ENCODE assay signal across 12 cellular contexts in genomic region chr10:101139421-101139911, GRCh38. TPM values are rescaled to one million over a fixed set of nuclear protein-coding genes. Genes with fewer than 3 reads are reported as not detected.
DNase-seq lines count a peak whose midpoint lies in the region; ATAC-seq, FAIRE-seq and TF ChIP-seq lines count a peak whose summit lies in the region.
"Had no signal": no experiment of that assay in that cellular context is flagged by ENCODE, and none has a peak within 500 bp of the region (broad histone marks: within the 10 kb centered on the region; RNA-seq: fewer than 3 reads in every experiment).

No MANE protein-coding gene starts in this region.

- CTCF ChIA-PET in CD8-positive, alpha-beta memory T cell (lab: Charles Lee) = interaction anchor here (0.7 to 9.3 kb wide), 2 partner anchors 43 to 82 kb away, joined by 3 to 287 read pairs; no protein-coding TSS in a partner anchor

- POLR2A ChIA-PET in CD8-positive, alpha-beta memory T cell (lab: Charles Lee) = no interaction called here

- H3K27me3 ChIP-seq in CD8-positive, alpha-beta memory T cell (ENCODE audit: insufficient read depth, low read length, poor library complexity, severe bottlenecking) = peaks cover 68% of the 10 kb centered on the region

- H3K4me1 ChIP-seq in CD8-positive, alpha-beta memory T cell (ENCODE audit: insufficient read depth, low read length) = peaks cover 13% of the 10 kb centered on the region

- no peak for FAIRE-seq in HTR-8/SVneo (lab: Jason Lieb, UNC)

- H3K4me1 Mint-ChIP-seq in CD8-positive, alpha-beta memory T cell = peaks cover 31 to 56% (median 37%) of the 10 kb centered on the region in 3 donors
- peaks cover 6% of the 10 kb centered on the region for H3K4me1 Mint-ChIP-seq in nephron

- no peak for DNase-seq in CD8-positive, alpha-beta memory T cell
- DNase-seq in HTR-8/SVneo (ENCODE audit: insufficient read length, low spot score) (peak; percentile 41), choroid plexus epithelial cell (ENCODE audit: low read depth) (no peak), NCI-H2081 (lab: John Stamatoyannopoulos, UW) (no peak)
- DNase-seq: GF-D8; stimulated activated naive CD8-positive, alpha-beta T cell treated with anti-CD3 and anti-CD28 coated beads, Interleukin-15, amount 100 ng/mL, for 72 hours had no signal

- H3K9me3 Mint-ChIP-seq in CD8-positive, alpha-beta memory T cell = no peaks in the 10 kb centered on the region
- H3K9me3 Mint-ChIP-seq in nephron = peaks cover 3% of the 10 kb centered on the region
- H3K9me3 Mint-ChIP-seq: stimulated activated naive CD8-positive, alpha-beta T cell treated with anti-CD3 and anti-CD28 coated beads, Interleukin-15, amount 100 ng/mL, for 72 hours had no signal

- no peak for ATAC-seq in GM21825 (IDR thresholded peaks at IDR 0.05; ENCODE audit: unreplicated experiment)
- no peak for ATAC-seq in GM19351 (IDR thresholded peaks at IDR 0.05; ENCODE audit: unreplicated experiment)
- no peak for ATAC-seq in GM19023 (IDR thresholded peaks at IDR 0.05; ENCODE audit: unreplicated experiment)
- ATAC-seq: stimulated activated naive CD8-positive, alpha-beta T cell treated with anti-CD3 and anti-CD28 coated beads, Interleukin-15, amount 100 ng/mL, for 72 hours had no signal

- H3K27ac Mint-ChIP-seq in CD8-positive, alpha-beta memory T cell = no peak overlapping the region
- H3K27ac Mint-ChIP-seq in nephron = no peak overlapping the region
- H3K27ac Mint-ChIP-seq: stimulated activated naive CD8-positive, alpha-beta T cell treated with anti-CD3 and anti-CD28 coated beads, Interleukin-15, amount 100 ng/mL, for 72 hours had no signal

- TF ChIP-seq CTCF in choroid plexus epithelial cell (conservative IDR thresholded peaks at IDR 0.05; ENCODE audit: low read depth, low read length) (peak; percentile 53), nephron (IDR thresholded peaks at IDR 0.05; ENCODE audit: unreplicated experiment in 3 of 3) (peak; percentile 36 to 48 (median 37))

- H3K36me3 ChIP-seq in CD8-positive, alpha-beta memory T cell (ENCODE audit: insufficient read depth, low read length) = no peaks in the 10 kb centered on the region

- H3K4me3 Mint-ChIP-seq in CD8-positive, alpha-beta memory T cell = peak overlapping the region in 4 of 7 donors; percentile 3 to 51 (median 32)
- peak overlapping the region in 1 of 3 experiments; percentile 24 for H3K4me3 Mint-ChIP-seq in nephron

- peaks cover 72 to 90% of the 10 kb centered on the region in 2 donors for H3K27me3 Mint-ChIP-seq in CD8-positive, alpha-beta memory T cell
- H3K27me3 Mint-ChIP-seq in nephron (ENCODE audit: low read depth) = peaks cover 100% of the 10 kb centered on the region

- peaks cover 0 to 1% (median 0%) of the 10 kb centered on the region in 3 donors for H3K36me3 Mint-ChIP-seq in CD8-positive, alpha-beta memory T cell
- H3K36me3 Mint-ChIP-seq in nephron (ENCODE audit: low read depth) = no peaks in the 10 kb centered on the region

- H3K9me3 ChIP-seq in CD8-positive, alpha-beta memory T cell (ENCODE audit: low read length) = no peaks in the 10 kb centered on the region

- no peak overlapping the region for H3K4me3 ChIP-seq in CD8-positive, alpha-beta memory T cell (ENCODE audit: low read length)
- H3K4me3 ChIP-seq in choroid plexus epithelial cell (ENCODE audit: low read depth, low read length) = no peak overlapping the region

- H3K27ac ChIP-seq in CD8-positive, alpha-beta memory T cell (ENCODE audit: low read depth, low read length) = no peak overlapping the region

RNA-seq across cellular contexts. Expression of gene TLX1, which starts 8.4 kb away (rescaled TPM):
- total RNA-seq in CD8-positive, alpha-beta memory T cell = not detected
- not detected for polyA plus RNA-seq in CD8-positive, alpha-beta memory T cell
- total RNA-seq: cardiac septum, SK-MEL-5 had no signal
